In the genomic region with DNA sequence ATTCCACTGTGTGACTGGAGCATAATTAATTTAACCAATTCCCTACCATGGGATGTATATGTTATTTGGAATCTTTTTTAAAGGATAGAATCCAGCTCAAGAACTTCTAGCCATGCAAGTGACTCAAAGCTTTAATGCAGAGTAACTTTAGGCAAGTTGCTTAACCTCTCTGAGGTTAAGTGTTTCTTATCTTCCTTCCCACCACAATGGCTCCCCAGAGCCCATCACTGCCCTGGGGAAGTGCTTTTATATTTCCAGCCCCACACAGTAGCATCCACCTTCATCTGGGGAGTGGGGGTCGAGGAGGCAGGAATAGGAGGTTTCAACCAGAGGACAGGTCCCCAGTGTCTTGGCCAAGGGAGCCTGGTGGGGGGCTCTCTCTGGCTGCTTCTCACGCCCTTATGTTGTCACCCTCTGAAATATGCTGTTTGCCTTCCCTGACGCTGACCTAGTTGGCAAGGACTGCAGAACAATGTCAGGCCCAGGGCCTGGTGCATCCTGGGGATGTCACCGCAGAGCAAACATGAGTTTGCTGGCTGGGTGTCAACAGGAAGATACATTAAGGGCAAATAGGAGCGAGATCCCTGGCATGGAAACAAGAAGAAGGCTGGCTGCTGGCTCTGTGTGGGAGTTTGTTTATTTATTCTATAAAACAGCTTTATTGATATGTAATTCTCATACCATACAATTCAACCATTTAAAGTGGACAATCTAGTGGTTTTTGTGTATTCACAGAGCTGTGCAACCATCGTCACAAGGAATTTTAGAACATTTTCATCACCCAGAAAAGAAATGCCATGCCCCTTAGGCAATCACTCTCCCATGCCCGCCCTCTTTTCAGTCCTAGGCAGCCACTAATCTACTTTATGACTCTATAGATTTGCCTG, we compare ENCODE assay signal across 8 cellular contexts. TPM values are rescaled to one million over a fixed set of nuclear protein-coding genes. Genes with fewer than 3 reads are reported as not detected.
DNase-seq lines count a peak whose midpoint lies in the region; ATAC-seq lines count a peak whose summit lies in the region.

No MANE protein-coding gene starts in this region.

- DNase-seq in C1 segment of cervical spinal cord (lab: John Stamatoyannopoulos, UW) (peak in 9 of 14 donors; percentile 20 to 63 (median 38)), NCI-H510A (lab: John Stamatoyannopoulos, UW) (peak; percentile 60), dermis microvascular lymphatic vessel endothelial cell (ENCODE audit: low read depth in 2 of 2) (peak; percentile 96 to 98), midbrain (lab: John Stamatoyannopoulos, UW) (peak; percentile 21), middle frontal gyrus (ENCODE audit: extremely low spot score, low spot score) (no peak), NCI-H1930 (lab: John Stamatoyannopoulos, UW) (no peak)
- no peak for DNase-seq in stimulated activated CD4-positive, alpha-beta T cell treated with anti-CD3 and anti-CD28 coated beads, Interleukin-12 subunit alpha, Interleukin-12 subunit beta, amount 100 ng/mL, for 4 hours

- ATAC-seq in GM18907 (IDR thresholded peaks at IDR 0.05; ENCODE audit: unreplicated experiment): no peak

RNA-seq across cellular contexts. Expression of gene WSB1, which starts 46.6 kb away (rescaled TPM):
- total RNA-seq in dermis microvascular lymphatic vessel endothelial cell: 257 and 821 TPM in 2 replicates

Comparison
In these comparisons a context has a peak if more than half of its experiments do, and no peak if none do; other contexts are left out.
1. DNase-seq: peak in C1 segment of cervical spinal cord (9 of 14), NCI-H510A (single experiment), dermis microvascular lymphatic vessel endothelial cell (2 of 2) and midbrain (single experiment); none in middle frontal gyrus (single experiment), stimulated activated CD4-positive, alpha-beta T cell treated with anti-CD3 and anti-CD28 coated beads, Interleukin-12 subunit alpha, Interleukin-12 subunit beta, amount 100 ng/mL, for 4 hours (single experiment) and NCI-H1930 (0 of 2).